In genomic region chr14:69819607-69820006, GRCh38 we compare ENCODE assay signal across 25 cellular contexts. TPM values are rescaled to one million over a fixed set of nuclear protein-coding genes. Genes with fewer than 3 reads are reported as not detected.
"Had no signal": no experiment of that assay in that cellular context is flagged by ENCODE, and none has a peak within 500 bp of the region (broad histone marks: within the 10 kb centered on the region; RNA-seq: fewer than 3 reads in every experiment).

No MANE protein-coding gene starts in this region.

- H3K36me3 ChIP-seq: brain microvascular endothelial cell, tibial nerve, WERI-Rb-1 had no signal

- H3K27ac ChIP-seq: brain microvascular endothelial cell, coronary artery, dorsolateral prefrontal cortex, tibial nerve, WERI-Rb-1 had no signal

- ATAC-seq: T-helper 17 cell had no signal

- DNase-seq: activated CD4-positive, alpha-beta memory T cell treated with anti-CD3 and anti-CD28 coated beads, Interleukin-2, amount 10 ng/mL, durations not matched to agents 7 days and 5 days; activated CD4-positive, alpha-beta T cell treated with anti-CD3 and anti-CD28 coated beads for 48 hours; activated CD8-positive, alpha-beta memory T cell treated with anti-CD3 and anti-CD28 coated beads, Interleukin-2, amount 50 U/mL, for 48 hours; activated gamma-delta T cell; activated naive CD4-positive, alpha-beta T cell treated with anti-CD3 and anti-CD28 coated beads, Interleukin-2, amount 10 ng/mL, durations not matched to agents 7 days and 5 days; activated naive CD8-positive, alpha-beta T cell treated with anti-CD3 and anti-CD28 coated beads, Interleukin-2, amount 10 ng/mL, durations not matched to agents 7 days and 5 days; amniotic stem cell; brain microvascular endothelial cell; dorsolateral prefrontal cortex; effector memory CD4-positive, alpha-beta T cell; left cardiac atrium; mammary epithelial cell; naive B cell; stimulated activated CD4-positive, alpha-beta T cell treated with anti-CD3 and anti-CD28 coated beads, Interleukin-15, amount 100 ng/mL, for 24 hours; stimulated activated CD4-positive, alpha-beta T cell treated with anti-CD3 and anti-CD28 coated beads, Interleukin-2, amount 100 ng/mL, for 24 hours; stimulated activated naive CD4-positive, alpha-beta T cell; T-helper 17 cell; T1000; WERI-Rb-1 had no signal

- H3K9me3 ChIP-seq: tibial nerve had no signal

- FAIRE-seq: astrocyte, frontal cortex, islet of Langerhans had no signal

- H3K4me3 ChIP-seq: coronary artery, smooth muscle cell, tibial nerve had no signal

- H3K27me3 ChIP-seq: brain microvascular endothelial cell had no signal

RNA-seq across cellular contexts. Expression of gene SLC10A1, which starts 22.6 kb away (rescaled TPM):
- polyA plus RNA-seq: mammary epithelial cell had no signal
